31 cellular contexts compared by ENCODE assay signal in the genomic region with DNA sequence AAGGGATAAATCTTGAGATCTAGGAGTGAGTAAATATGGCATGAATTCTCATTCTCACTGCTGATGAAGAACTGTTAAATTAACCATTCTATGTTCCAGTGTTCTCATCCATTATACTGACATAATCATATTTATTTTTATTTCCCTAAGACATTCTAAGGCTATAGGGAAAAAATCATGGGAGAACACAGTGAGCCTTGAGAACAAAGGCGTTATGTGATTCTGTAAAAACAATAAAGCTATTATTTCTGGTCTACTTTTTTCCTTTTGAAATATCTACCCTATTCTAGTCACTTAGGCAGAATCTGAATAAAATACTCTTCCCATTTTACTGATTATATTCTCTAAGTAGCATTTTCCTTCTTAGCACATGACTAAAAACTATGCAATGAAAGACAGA.
"Had no signal": no experiment of that assay in that cellular context is flagged by ENCODE, and none has a peak within 500 bp of the region (broad histone marks: within the 10 kb centered on the region; RNA-seq: fewer than 3 reads in every experiment).

No MANE protein-coding gene starts in this region.

- H3K36me3 Mint-ChIP-seq: activated naive CD8-positive, alpha-beta T cell had no signal

- H3K4me1 Mint-ChIP-seq: activated B cell treated with CpG ODN at 0.5 μM for 24 hours; activated T-helper 17 cell treated with anti-CD3 and anti-CD28 coated beads, Interleukin-2, amount 50 U/mL, for 72 hours; T-helper 17 cell had no signal

- H3K27ac Mint-ChIP-seq: activated B cell treated with CpG ODN at 0.5 μM for 24 hours; activated CD8-positive, alpha-beta T cell treated with anti-CD3 and anti-CD28 coated beads for 36 hours; activated naive CD8-positive, alpha-beta T cell; activated T-helper 17 cell treated with anti-CD3 and anti-CD28 coated beads, Interleukin-2, amount 50 U/mL, for 72 hours; effector memory CD8-positive, alpha-beta T cell; T-helper 17 cell; T-helper 2 cell treated with Interferon-gamma antibody and Interleukin-4, amounts not matched to agents 5 μg/mL and 100 μg/mL, for 36 hours had no signal

- H3K9me3 Mint-ChIP-seq: activated B cell treated with CpG ODN at 0.5 μM for 24 hours; activated CD8-positive, alpha-beta T cell treated with anti-CD3 and anti-CD28 coated beads for 36 hours; activated T-cell treated with anti-CD3 and anti-CD28 coated beads, Interleukin-2, amount 50 U/mL, for 4 hours; T-helper 2 cell treated with Interferon-gamma antibody and Interleukin-4, amounts not matched to agents 5 μg/mL and 100 μg/mL, for 36 hours had no signal

- DNase-seq: activated B cell treated with CpG ODN at 0.5 μM for 24 hours; activated CD4-positive, alpha-beta T cell treated with anti-CD3 and anti-CD28 coated beads for 48 hours; activated CD4-positive, alpha-beta T cell treated with anti-CD3 and anti-CD28 coated beads, Interleukin-2, amount 50 U/mL, for 1 hour; activated CD4-positive, alpha-beta T cell treated with anti-CD3 and anti-CD28 coated beads, Interleukin-2, amount 50 U/mL, for 48 hours; activated CD8-positive, alpha-beta memory T cell treated with anti-CD3 and anti-CD28 coated beads for 24 hours; activated CD8-positive, alpha-beta T cell treated with anti-CD3 and anti-CD28 coated beads for 36 hours; activated effector memory CD4-positive, alpha-beta T cell treated with Interleukin-2 at 50 U/mL for 16 hours; activated gamma-delta T cell treated with Interleukin-2 at 50 U/mL for 16 hours; activated naive CD4-positive, alpha-beta T cell treated with anti-CD3 and anti-CD28 coated beads, Interleukin-2, amount 50 U/mL, for 16 hours; activated naive CD4-positive, alpha-beta T cell treated with Interleukin-2 at 50 U/mL for 16 hours; activated T-cell treated with anti-CD3 and anti-CD28 coated beads, Interleukin-2, amount 50 U/mL, for 4 hours; amygdala; aorta; body of pancreas; caudate nucleus; cortex of kidney; dermis blood vessel endothelial cell; effector CD4-positive, alpha-beta T cell; effector memory CD8-positive, alpha-beta T cell; erythroblast; foreskin keratinocyte; head of caudate nucleus; T-helper 1 cell; T-helper 17 cell; T1000; WERI-Rb-1 had no signal

- ATAC-seq: activated CD4-positive, CD25-positive, alpha-beta regulatory T cell treated with anti-CD3 and anti-CD28 coated beads, Interleukin-2, amount 50 U/mL, for 24 hours; activated CD8-positive, alpha-beta T cell treated with anti-CD3 and anti-CD28 coated beads for 36 hours; activated T-cell treated with anti-CD3 and anti-CD28 coated beads, Interleukin-2, amount 50 U/mL, for 4 hours; activated T-helper 17 cell treated with anti-CD3 and anti-CD28 coated beads, Interleukin-2, amount 50 U/mL, for 72 hours; body of pancreas; effector memory CD8-positive, alpha-beta T cell; foreskin keratinocyte; gastroesophageal sphincter; T-helper 17 cell had no signal

- H3K4me3 Mint-ChIP-seq: activated B cell treated with CpG ODN at 0.5 μM for 24 hours; activated CD8-positive, alpha-beta T cell treated with anti-CD3 and anti-CD28 coated beads for 36 hours; activated naive CD8-positive, alpha-beta T cell; activated T-cell treated with anti-CD3 and anti-CD28 coated beads, Interleukin-2, amount 50 U/mL, for 4 hours; activated T-helper 17 cell treated with anti-CD3 and anti-CD28 coated beads, Interleukin-2, amount 50 U/mL, for 72 hours; effector memory CD8-positive, alpha-beta T cell; T-helper 17 cell; T-helper 2 cell treated with Interferon-gamma antibody and Interleukin-4, amounts not matched to agents 5 μg/mL and 100 μg/mL, for 36 hours had no signal

- H3K27me3 Mint-ChIP-seq: activated B cell treated with CpG ODN at 0.5 μM for 24 hours; activated CD8-positive, alpha-beta T cell treated with anti-CD3 and anti-CD28 coated beads for 36 hours; activated naive CD8-positive, alpha-beta T cell; activated T-helper 17 cell treated with anti-CD3 and anti-CD28 coated beads, Interleukin-2, amount 50 U/mL, for 72 hours; effector memory CD8-positive, alpha-beta T cell; T-helper 17 cell had no signal
